ENCODE assay signal across 9 cellular contexts in the genomic region with DNA sequence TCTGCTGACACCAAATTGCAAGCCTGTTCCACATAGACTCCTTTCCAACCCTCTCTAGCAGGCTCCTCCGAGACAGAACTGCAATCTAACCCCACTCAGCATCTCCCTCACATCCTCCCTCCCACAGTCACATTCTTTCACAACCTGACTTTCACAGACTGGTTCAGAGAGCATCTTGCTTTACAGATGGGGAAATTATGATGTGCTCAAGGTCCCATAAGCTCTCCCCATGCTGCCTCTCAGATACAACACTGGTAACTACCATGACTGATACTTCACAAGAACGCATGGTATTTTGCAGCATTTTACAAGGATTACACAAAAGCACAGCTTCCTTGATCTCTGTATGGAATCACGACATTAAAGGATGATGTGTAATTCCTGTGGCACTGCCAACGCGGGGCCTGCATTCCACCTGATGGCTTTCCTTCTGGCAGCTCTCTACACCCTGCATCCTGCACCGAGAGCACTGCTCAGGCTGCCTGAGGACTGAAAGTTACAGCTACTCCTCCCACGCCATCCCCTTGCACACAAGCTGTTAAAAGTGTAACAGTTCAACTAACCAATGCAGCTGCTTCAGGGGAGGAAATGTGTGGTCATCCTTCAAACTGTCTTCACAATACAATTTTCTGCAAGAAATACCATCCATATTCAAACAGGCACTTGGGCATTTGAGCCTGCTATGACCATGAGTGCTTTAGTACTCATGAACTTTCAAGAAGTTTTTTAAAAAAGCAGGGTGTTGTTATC. TPM values are rescaled to one million over a fixed set of nuclear protein-coding genes. Genes with fewer than 3 reads are reported as not detected.
DNase-seq lines count a peak whose midpoint lies in the region; ATAC-seq lines count a peak whose summit lies in the region.
"Had no signal": no experiment of that assay in that cellular context is flagged by ENCODE, and none has a peak within 500 bp of the region (broad histone marks: within the 10 kb centered on the region; RNA-seq: fewer than 3 reads in every experiment).

No MANE protein-coding gene starts in this region.

- DNase-seq in activated effector memory CD4-positive, alpha-beta T cell treated with anti-CD3 and anti-CD28 coated beads, Interleukin-2, amount 50 U/mL, for 16 hours, result peak; percentile 84
- no peak for DNase-seq in activated effector memory CD4-positive, alpha-beta T cell treated with Interleukin-2 at 50 U/mL for 16 hours
- DNase-seq in T-helper 17 cell (no peak), epidermal melanocyte (ENCODE audit: insufficient read length, low spot score) (peak; percentile 26), NCI-H1417 (lab: John Stamatoyannopoulos, UW) (no peak), retina (no peak)
- peak; percentile 28 to 46 for DNase-seq in stimulated activated CD4-positive, alpha-beta T cell treated with anti-CD3 and anti-CD28 coated beads, Interleukin-1b, Interleukin-23, amount 100 ng/mL, for 4 hours (ENCODE audit: low read depth in 2 of 2)

- H3K27ac Mint-ChIP-seq in T-helper 17 cell, result no peak overlapping the region

- H3K9me3 ChIP-seq in T-helper 17 cell (ENCODE audit: control insufficient read depth, low read length, poor library complexity, severe bottlenecking), result no peaks in the 10 kb centered on the region
- H3K9me3 ChIP-seq: body of pancreas had no signal

- H3K4me1 Mint-ChIP-seq in T-helper 17 cell, result peaks cover 82% of the 10 kb centered on the region

- H3K4me3 Mint-ChIP-seq in T-helper 17 cell, result peak overlapping the region; percentile 87

- H3K36me3 Mint-ChIP-seq in T-helper 17 cell (ENCODE audit: low read depth), result peaks cover 7% of the 10 kb centered on the region

- ATAC-seq in HG03066 (IDR thresholded peaks at IDR 0.05; ENCODE audit: low read depth, unreplicated experiment) (peak; percentile 84), T-helper 17 cell (peak; percentile 61)
- ATAC-seq: body of pancreas had no signal

- H3K27me3 Mint-ChIP-seq in T-helper 17 cell, result no peaks in the 10 kb centered on the region

RNA-seq across cellular contexts. Expression of a gene that starts 27.6 kb away (rescaled TPM):
- 100 to 1,000 TPM in 1 of 2 donors, 10 to 100 TPM in 1; 91.0 to 130 TPM for total RNA-seq in T-helper 17 cell

RNA-seq across cellular contexts. Expression of a gene that starts 42.5 kb away (rescaled TPM):
- not detected for total RNA-seq in T-helper 17 cell
- total RNA-seq: body of pancreas had no signal

Comparison
In these comparisons a context has a peak if more than half of its experiments do, and no peak if none do; other contexts are left out.
1. DNase-seq: peak in activated effector memory CD4-positive, alpha-beta T cell treated with anti-CD3 and anti-CD28 coated beads, Interleukin-2, amount 50 U/mL, for 16 hours (single experiment), epidermal melanocyte (single experiment) and stimulated activated CD4-positive, alpha-beta T cell treated with anti-CD3 and anti-CD28 coated beads, Interleukin-1b, Interleukin-23, amount 100 ng/mL, for 4 hours (2 of 2); none in activated effector memory CD4-positive, alpha-beta T cell treated with Interleukin-2 at 50 U/mL for 16 hours (single experiment), T-helper 17 cell (0 of 3), NCI-H1417 (0 of 3) and retina (single experiment).